Comparison of ENCODE assay signal across 1 cellular context in genomic region chr3:129120254-129121004, GRCh38.
TF ChIP-seq lines count a peak whose summit lies in the region.

No MANE protein-coding gene starts in this region.

TF ChIP-seq in HepG2, 621 proteins besides CTCF, POLR2A, EP300 and RAD21 (continued from another document and continues in another):
- TF ChIP-seq ARID4A (CRISPR knock-in tag; IDR thresholded peaks at IDR 0.05; ENCODE audit: borderline replicate concordance), result peak; percentile 65
- no peak for TF ChIP-seq ZNF234 (CRISPR knock-in tag; conservative IDR thresholded peaks at IDR 0.05)
- TF ChIP-seq CEBPB (IDR thresholded peaks at IDR 0.05; ENCODE audit: borderline replicate concordance, low read depth, low read length), result no peak
- TF ChIP-seq ATF2 (CRISPR knock-in tag; IDR thresholded peaks at IDR 0.05), result peak; percentile 55
- TF ChIP-seq ELF4 (CRISPR knock-in tag; IDR thresholded peaks at IDR 0.05; ENCODE audit: borderline replicate concordance), result 0 out of 2 replicates have a peak, but pooled peaks have one; percentile 22
- no peak for TF ChIP-seq ZNF496 (CRISPR knock-in tag; IDR thresholded peaks at IDR 0.05; ENCODE audit: insufficient replicate concordance)
- TF ChIP-seq BCL3 (CRISPR knock-in tag; IDR thresholded peaks at IDR 0.05), result no peak
- TF ChIP-seq ZNF317 (CRISPR knock-in tag; IDR thresholded peaks at IDR 0.05), result peak; percentile 44; the same call in 1 of the 2 replicates
- TF ChIP-seq ZNF660 (CRISPR knock-in tag; IDR thresholded peaks at IDR 0.05; ENCODE audit: borderline replicate concordance, low read depth), result no peak
- no peak for TF ChIP-seq MXD1 (CRISPR knock-in tag; IDR thresholded peaks at IDR 0.05)
- no peak for TF ChIP-seq MZF1 (CRISPR knock-in tag; IDR thresholded peaks at IDR 0.05; ENCODE audit: borderline replicate concordance)
- no peak for TF ChIP-seq SKI (IDR thresholded peaks at IDR 0.05; ENCODE audit: partially characterized antibody)
- TF ChIP-seq SRSF1 (optimal IDR thresholded peaks at IDR 0.05; ENCODE audit: low read depth, low read length), result no peak
- TF ChIP-seq ZNF382 (CRISPR knock-in tag; IDR thresholded peaks at IDR 0.05; ENCODE audit: borderline replicate concordance), result no peak
- TF ChIP-seq PAF1 (CRISPR knock-in tag; IDR thresholded peaks at IDR 0.05), result no peak
- no peak for TF ChIP-seq SKIL (CRISPR knock-in tag; IDR thresholded peaks at IDR 0.05; ENCODE audit: borderline replicate concordance)
- no peak for TF ChIP-seq ZMAT3 (CRISPR knock-in tag; conservative IDR thresholded peaks at IDR 0.05)
- no peak for TF ChIP-seq THAP8 (CRISPR knock-in tag; IDR thresholded peaks at IDR 0.05; ENCODE audit: borderline replicate concordance)
- no peak for TF ChIP-seq ZBTB14 (CRISPR knock-in tag; IDR thresholded peaks at IDR 0.05)
- no peak for TF ChIP-seq ZNF713 (CRISPR knock-in tag; IDR thresholded peaks at IDR 0.05)
- no peak for TF ChIP-seq ZNF367 (CRISPR knock-in tag; IDR thresholded peaks at IDR 0.05; ENCODE audit: borderline replicate concordance)
- TF ChIP-seq FOXC1 (CRISPR knock-in tag; IDR thresholded peaks at IDR 0.05; ENCODE audit: borderline replicate concordance), result no peak
- TF ChIP-seq ZFAT (CRISPR knock-in tag; conservative IDR thresholded peaks at IDR 0.05), result no peak
- no peak for TF ChIP-seq ZNF652 (CRISPR knock-in tag; IDR thresholded peaks at IDR 0.05; ENCODE audit: borderline replicate concordance, low read depth)
- TF ChIP-seq CCDC6 (CRISPR knock-in tag; IDR thresholded peaks at IDR 0.05), result no peak
- no peak for TF ChIP-seq BHLHE40 (IDR thresholded peaks at IDR 0.05; ENCODE audit: low read length)
- TF ChIP-seq ZNF543 (CRISPR knock-in tag; IDR thresholded peaks at IDR 0.05), result no peak
- TF ChIP-seq DR1 (CRISPR knock-in tag; IDR thresholded peaks at IDR 0.05), result 0 out of 2 replicates have a peak, but pooled peaks have one; percentile 34
- TF ChIP-seq REXO4 (CRISPR knock-in tag; IDR thresholded peaks at IDR 0.05; ENCODE audit: borderline replicate concordance), result no peak
- TF ChIP-seq MEF2D (CRISPR knock-in tag; IDR thresholded peaks at IDR 0.05), result no peak
- 0 out of 2 replicates have a peak, but pooled peaks have one; percentile 30 for TF ChIP-seq HBP1 (CRISPR knock-in tag; IDR thresholded peaks at IDR 0.05; ENCODE audit: low read depth)
- no peak for TF ChIP-seq ZKSCAN8 (CRISPR knock-in tag; IDR thresholded peaks at IDR 0.05; ENCODE audit: borderline replicate concordance)
- no peak for TF ChIP-seq ZNF354B (CRISPR knock-in tag; IDR thresholded peaks at IDR 0.05)
- no peak for TF ChIP-seq ZIK1 (CRISPR knock-in tag; IDR thresholded peaks at IDR 0.05; ENCODE audit: borderline replicate concordance, low read depth)
- no peak for TF ChIP-seq ATF1 (CRISPR knock-in tag; IDR thresholded peaks at IDR 0.05)
- no peak for TF ChIP-seq SYNCRIP (IDR thresholded peaks at IDR 0.05; ENCODE audit: insufficient read depth, low read depth, low read length)
- TF ChIP-seq FOXA1 (IDR thresholded peaks at IDR 0.05), result no peak
- no peak for TF ChIP-seq FOXA1 (CRISPR knock-in tag; IDR thresholded peaks at IDR 0.05)
- peak; percentile 30; the same call in 1 of the 2 replicates for TF ChIP-seq HDAC2 (CRISPR knock-in tag; IDR thresholded peaks at IDR 0.05)
- no peak for TF ChIP-seq HCFC1 (IDR thresholded peaks at IDR 0.05; ENCODE audit: low read depth, low read length)
- no peak for TF ChIP-seq ZNF256 (CRISPR knock-in tag; conservative IDR thresholded peaks at IDR 0.05)
- no peak for TF ChIP-seq GLMP (CRISPR knock-in tag; IDR thresholded peaks at IDR 0.05; ENCODE audit: borderline replicate concordance)
- no peak for TF ChIP-seq ZBTB4 (CRISPR knock-in tag; IDR thresholded peaks at IDR 0.05; ENCODE audit: borderline replicate concordance)
- no peak for TF ChIP-seq ZBTB7A (CRISPR knock-in tag; IDR thresholded peaks at IDR 0.05)
- no peak for TF ChIP-seq TERF1 (CRISPR knock-in tag; IDR thresholded peaks at IDR 0.05)
